ENCODE assay signal across 31 cellular contexts in genomic region chr6:142729618-142730017, GRCh38.
"Had no signal": no experiment of that assay in that cellular context is flagged by ENCODE, and none has a peak within 500 bp of the region (broad histone marks: within the 10 kb centered on the region; RNA-seq: fewer than 3 reads in every experiment).

No MANE protein-coding gene starts in this region.

- H3K36me3 ChIP-seq: adrenal gland, MG63, WERI-Rb-1 had no signal

- H3K4me3 Mint-ChIP-seq: activated T-helper 17 cell treated with anti-CD3 and anti-CD28 coated beads, Interleukin-2, amount 50 U/mL, for 72 hours; brain had no signal

- H3K9me3 Mint-ChIP-seq: activated T-cell treated with anti-CD3 and anti-CD28 coated beads, Interleukin-2, amount 50 U/mL, for 72 hours; activated T-helper 17 cell treated with anti-CD3 and anti-CD28 coated beads, Interleukin-2, amount 50 U/mL, for 72 hours had no signal

- ATAC-seq: activated CD8-positive, alpha-beta T cell treated with anti-CD3 and anti-CD28 coated beads for 36 hours; activated naive CD4-positive, alpha-beta T cell treated with anti-CD3 and anti-CD28 coated beads, Interleukin-2, amount 50 U/mL, for 72 hours; activated T-cell treated with anti-CD3 and anti-CD28 coated beads, Interleukin-2, amount 50 U/mL, for 72 hours; activated T-helper 17 cell treated with anti-CD3 and anti-CD28 coated beads, Interleukin-2, amount 50 U/mL, for 72 hours; PC-3; Right ventricle myocardium inferior had no signal

- H3K36me3 Mint-ChIP-seq: brain had no signal

- DNase-seq: activated CD4-positive, alpha-beta T cell treated with anti-CD3 and anti-CD28 coated beads for 1 hour; activated CD4-positive, alpha-beta T cell treated with anti-CD3 and anti-CD28 coated beads for 48 hours; activated CD4-positive, alpha-beta T cell treated with anti-CD3 and anti-CD28 coated beads, Interleukin-2, amount 50 U/mL, for 4 hours; activated CD4-positive, CD25-positive, alpha-beta regulatory T cell; activated CD8-positive, alpha-beta T cell treated with anti-CD3 and anti-CD28 coated beads for 36 hours; activated effector memory CD4-positive, alpha-beta T cell treated with anti-CD3 and anti-CD28 coated beads, Interleukin-2, amount 50 U/mL, for 16 hours; activated naive CD4-positive, alpha-beta T cell; activated T-cell treated with anti-CD3 and anti-CD28 coated beads, Interleukin-2, amount 50 U/mL, for 1 hour; activated T-cell treated with anti-CD3 and anti-CD28 coated beads, Interleukin-2, amount 50 U/mL, for 72 hours; anterior cingulate cortex; central memory CD4-positive, alpha-beta T cell; NCI-H1048; NCI-H1105 treated with DMSO at 0.1 percent for 48 hours; NCI-H1436; NCI-H1694; NCI-H1930; NCI-H2081 treated with DMSO at 0.1 percent for 48 hours; NCI-H446 treated with DMSO at 0.1 percent for 48 hours; PC-3; SW 1271; T-helper 1 cell; T-helper 2 cell; T-helper 9 cell; WERI-Rb-1 had no signal

- H3K27me3 Mint-ChIP-seq: activated CD8-positive, alpha-beta T cell treated with anti-CD3 and anti-CD28 coated beads for 36 hours; activated T-helper 17 cell treated with anti-CD3 and anti-CD28 coated beads, Interleukin-2, amount 50 U/mL, for 72 hours; brain had no signal

- H3K27ac ChIP-seq: RWPE1, WERI-Rb-1 had no signal

- H3K4me3 ChIP-seq: adrenal gland, MG63 had no signal

- H3K27ac Mint-ChIP-seq: activated CD8-positive, alpha-beta T cell treated with anti-CD3 and anti-CD28 coated beads for 36 hours; activated naive CD4-positive, alpha-beta T cell treated with anti-CD3 and anti-CD28 coated beads, Interleukin-2, amount 50 U/mL, for 72 hours; activated T-cell treated with anti-CD3 and anti-CD28 coated beads, Interleukin-2, amount 50 U/mL, for 72 hours; activated T-helper 17 cell treated with anti-CD3 and anti-CD28 coated beads, Interleukin-2, amount 50 U/mL, for 72 hours had no signal

- H3K9me3 ChIP-seq: adrenal gland, MG63 had no signal
